Comparison of ENCODE assay signal across 21 cellular contexts in genomic region chr9:110990481-110990880, GRCh38. TPM values are rescaled to one million over a fixed set of nuclear protein-coding genes. Genes with fewer than 3 reads are reported as not detected.
"Had no signal": no experiment of that assay in that cellular context is flagged by ENCODE, and none has a peak within 500 bp of the region (broad histone marks: within the 10 kb centered on the region; RNA-seq: fewer than 3 reads in every experiment).

No MANE protein-coding gene starts in this region.

- DNase-seq: Kasumi-1, MM.1S, NCI-H1092 treated with DMSO at 0.1 percent for 48 hours, NCI-H1436, NCI-H187, NCI-H2029, NCI-H2081 treated with DMSO at 0.1 percent for 48 hours, NCI-H2171, NCI-H226, NCI-H446, NCI-H510A, NCI-H524 treated with DMSO at 0.1 percent for 48 hours, NCI-H69, NCI-H774, SHP77 had no signal

- FAIRE-seq: K562 had no signal

- H3K27ac ChIP-seq: KMS-11, RWPE1 had no signal

- H3K9ac ChIP-seq: KMS-11 had no signal

- ATAC-seq: K562, SK-N-SH treated with all-trans-retinoic acid at 6 μM for 48 hours had no signal

- H3K4me3 ChIP-seq: K562 had no signal

- H3K4me2 ChIP-seq: KMS-11 had no signal

RNA-seq across cellular contexts. Expression of gene LPAR1, which starts 47.8 kb away (rescaled TPM):
- total RNA-seq: SK-MEL-5 had no signal
- polyA plus RNA-seq: IgD-negative memory B cell, K562 had no signal
